ENCODE assay signal across 8 cellular contexts in genomic region chr12:53220857-53221202, GRCh38. TPM values are rescaled to one million over a fixed set of nuclear protein-coding genes. Genes with fewer than 3 reads are reported as not detected.
DNase-seq lines count a peak whose midpoint lies in the region; ATAC-seq and TF ChIP-seq lines count a peak whose summit lies in the region.

No MANE protein-coding gene starts in this region.

- peak overlapping the region; percentile 84 for H3K4me2 ChIP-seq in GM23248 (ENCODE audit: unreplicated experiment)

- no peaks in the 10 kb centered on the region for H4K20me1 ChIP-seq in GM23248 (ENCODE audit: insufficient read depth)

- peak overlapping the region; percentile 88 for H3K9ac ChIP-seq in GM23248
- no peak overlapping the region for H3K9ac ChIP-seq in SK-N-MC (ENCODE audit: insufficient read length)

- peaks cover 83% of the 10 kb centered on the region for H3K4me1 Mint-ChIP-seq in activated naive CD4-positive, alpha-beta T cell treated with anti-CD3 and anti-CD28 coated beads, Interleukin-2, amount 50 U/mL, for 24 hours

- H3K9me3 ChIP-seq in GM23248 (ENCODE audit: low read depth), result no peaks in the 10 kb centered on the region
- no peaks in the 10 kb centered on the region for H3K9me3 ChIP-seq in SK-N-MC (ENCODE audit: low read depth, low read length)
- no peaks in the 10 kb centered on the region for H3K9me3 ChIP-seq in gastroesophageal sphincter
- no peaks in the 10 kb centered on the region for H3K9me3 ChIP-seq in neutrophil

- H3K27me3 ChIP-seq in GM23248 (replicated peaks; ENCODE audit: insufficient read depth), result no peaks in the 10 kb centered on the region
- no peaks in the 10 kb centered on the region for H3K27me3 ChIP-seq in gastroesophageal sphincter
- H3K27me3 ChIP-seq in neutrophil, result peaks cover 81% of the 10 kb centered on the region

- no peak for TF ChIP-seq EP300 in gastroesophageal sphincter (IDR thresholded peaks at IDR 0.05)

- no peaks in the 10 kb centered on the region for H3K36me3 Mint-ChIP-seq in activated naive CD4-positive, alpha-beta T cell treated with anti-CD3 and anti-CD28 coated beads, Interleukin-2, amount 50 U/mL, for 24 hours

- ATAC-seq in gastroesophageal sphincter, result peak; percentile 85

- H3K27me3 Mint-ChIP-seq in activated naive CD4-positive, alpha-beta T cell treated with anti-CD3 and anti-CD28 coated beads, Interleukin-2, amount 50 U/mL, for 24 hours, result no peaks in the 10 kb centered on the region

- peak overlapping the region; percentile 99 for H3K27ac ChIP-seq in GM23248
- H3K27ac ChIP-seq in SK-N-MC, result peak overlapping the region; percentile 98
- H3K27ac ChIP-seq in gastroesophageal sphincter, result peak overlapping the region; percentile 89 to 99 (median 96)
- H3K27ac ChIP-seq in neutrophil, result peak overlapping the region; percentile 77
- H3K27ac ChIP-seq in temporal lobe (ENCODE audit: low read depth, low read length), result peak overlapping the region; percentile 87

- H2AFZ ChIP-seq in GM23248, result 0 out of 2 replicates have a peak overlapping the region, but pooled peaks have one; percentile 9

- H3F3A ChIP-seq in GM23248 (ENCODE audit: insufficient read depth), result peaks cover 57% of the 10 kb centered on the region

- H3K36me3 ChIP-seq in GM23248 (ENCODE audit: low read depth) (no peaks in the 10 kb centered on the region), SK-N-MC (ENCODE audit: insufficient read depth, low read length) (peaks cover 2% of the 10 kb centered on the region; the same call in 1 of the 2 replicates), gastroesophageal sphincter (peaks cover 0 to 12% of the 10 kb centered on the region in 2 donors), neutrophil (no peaks in the 10 kb centered on the region)

- TF ChIP-seq POLR2A in gastroesophageal sphincter (IDR thresholded peaks at IDR 0.05), result no peak

- H3K27ac Mint-ChIP-seq in activated naive CD4-positive, alpha-beta T cell treated with anti-CD3 and anti-CD28 coated beads, Interleukin-2, amount 50 U/mL, for 24 hours, result peak overlapping the region; percentile 96

- DNase-seq in DMS79 (lab: John Stamatoyannopoulos, UW) (peak; percentile 61), GM23248 (peak; percentile 98), LNCaP clone FGC (ENCODE audit: low read depth) (peak; percentile 51), SK-N-MC (ENCODE audit: low read depth, low spot score) (no peak)

- WGBS in GM23248 (ENCODE audit: low coverage in 1 of 2, low lambda C conversion rate in 2 of 2, missing lambda C conversion rate in 2 of 2), 2 experiments, result 1% methylated on average over 12 to 37 of the region's 37 CpGs
- WGBS in gastroesophageal sphincter (ENCODE audit: low coverage in 1 of 2), 2 donors, result no CpG with 5 or more reads among the region's 37 CpGs

- peak overlapping the region; percentile 90 for H3K4me3 Mint-ChIP-seq in activated naive CD4-positive, alpha-beta T cell treated with anti-CD3 and anti-CD28 coated beads, Interleukin-2, amount 50 U/mL, for 24 hours

- H3K4me3 ChIP-seq in GM23248 (peak overlapping the region; percentile 87), LNCaP clone FGC (ENCODE audit: low read depth, low read length) (peak overlapping the region; percentile 57), SK-N-MC (peak overlapping the region; percentile 98), gastroesophageal sphincter (peak overlapping the region; percentile 62 to 71), neutrophil (ENCODE audit: low read depth in 1 of 2, low read length in 1 of 2) (peak overlapping the region; percentile 72 to 93)

- no peaks in the 10 kb centered on the region for H3K9me3 Mint-ChIP-seq in activated naive CD4-positive, alpha-beta T cell treated with anti-CD3 and anti-CD28 coated beads, Interleukin-2, amount 50 U/mL, for 24 hours

- in situ Hi-C loops in GM23248 (cut with MboI), result no loop called here

- TF ChIP-seq CTCF in LNCaP clone FGC (IDR thresholded peaks at IDR 0.05; ENCODE audit: control insufficient read depth, extremely low read depth, insufficient read depth) (no peak), gastroesophageal sphincter (IDR thresholded peaks at IDR 0.05) (no peak), neutrophil (IDR thresholded peaks at IDR 0.05) (no peak)

- H3K9me2 ChIP-seq in GM23248 (ENCODE audit: insufficient read depth), result no peaks in the 10 kb centered on the region

- H3K4me1 ChIP-seq in GM23248 (ENCODE audit: insufficient read depth) (peaks cover 65% of the 10 kb centered on the region), gastroesophageal sphincter (peaks cover 0 to 97% (median 65%) of the 10 kb centered on the region in 3 donors), neutrophil (ENCODE audit: control insufficient read depth in 1 of 2, insufficient read depth in 1 of 2, low read depth in 1 of 2, low read length in 1 of 2) (peaks cover 27 to 55% of the 10 kb centered on the region in 2 experiments)

- H3K79me2 ChIP-seq in GM23248 (ENCODE audit: insufficient read depth), result peaks cover 37% of the 10 kb centered on the region

RNA-seq across cellular contexts. Expression of gene RARG, which starts 11.2 kb away (rescaled TPM):
- 75.3 and 76.6 TPM in 2 replicates for total RNA-seq in GM23248 (2014; rRNA removed; shearing (Covaris generic))
- polyA plus RNA-seq in GM23248 (2016; fragmentation: Nextera tagmentation; extraction: Ambion mirVana), result 116 and 118 TPM in 2 replicates
- 10 to 100 TPM; 15.6 to 26.6 (median 22.9) TPM for total RNA-seq in gastroesophageal sphincter
- 1.7 TPM for total RNA-seq in temporal lobe

RNA-seq across cellular contexts. Expression of gene ITGB7, which starts 13.8 kb away (rescaled TPM):
- 1.4 and 2.4 TPM in 2 replicates for total RNA-seq in GM23248 (2014; rRNA removed; shearing (Covaris generic))
- polyA plus RNA-seq in GM23248 (2016; fragmentation: Nextera tagmentation; extraction: Ambion mirVana), result 0.84 and 1.2 TPM in 2 replicates
- total RNA-seq in gastroesophageal sphincter (1 to 10 TPM in 2 of 4 donors, under 1 TPM in 2; 0.40 to 5.8 (median 2.6) TPM), temporal lobe (0.25 TPM)

RNA-seq across cellular contexts. Expression of gene CSAD, which starts 40.1 kb away (rescaled TPM):
- 13.4 and 14.2 TPM in 2 replicates for total RNA-seq in GM23248 (2014; rRNA removed; shearing (Covaris generic))
- 6.1 and 8.6 TPM in 2 replicates for polyA plus RNA-seq in GM23248 (2016; fragmentation: Nextera tagmentation; extraction: Ambion mirVana)
- 10 to 100 TPM; 11.3 to 47.5 (median 24.1) TPM for total RNA-seq in gastroesophageal sphincter
- total RNA-seq in temporal lobe, result 14.5 TPM

RNA-seq across cellular contexts. Expression of gene ZNF740, which starts 40.3 kb away (rescaled TPM):
- total RNA-seq in GM23248 (2014; rRNA removed; shearing (Covaris generic)), result 5.1 and 6.5 TPM in 2 replicates
- 2.8 and 3.9 TPM in 2 replicates for polyA plus RNA-seq in GM23248 (2016; fragmentation: Nextera tagmentation; extraction: Ambion mirVana)
- 10 to 100 TPM; 14.9 to 27.7 (median 17.4) TPM for total RNA-seq in gastroesophageal sphincter
- 15.5 TPM for total RNA-seq in temporal lobe

RNA-seq across cellular contexts. Expression of gene ESPL1, which starts 47.3 kb away (rescaled TPM):
- total RNA-seq in GM23248 (2014; rRNA removed; shearing (Covaris generic)), result 5.6 and 8.5 TPM in 2 replicates
- polyA plus RNA-seq in GM23248 (2016; fragmentation: Nextera tagmentation; extraction: Ambion mirVana), result 2.0 and 3.3 TPM in 2 replicates
- total RNA-seq in gastroesophageal sphincter (1 to 10 TPM in 2 of 4 donors, under 1 TPM in 2; 0.13 to 2.3 (median 0.64) TPM), temporal lobe (2.2 TPM)
